1 cellular context compared by ENCODE assay signal in genomic region chr1:188906921-188907641, GRCh38.
TF ChIP-seq lines count a peak whose summit lies in the region.

No MANE protein-coding gene starts in this region.

TF ChIP-seq in HCT116, 20 proteins besides CTCF, POLR2A, EP300 and RAD21 (continued from another document):
- TF ChIP-seq REST (IDR thresholded peaks at IDR 0.05; ENCODE audit: low read depth): no peak
- TF ChIP-seq MAX (IDR thresholded peaks at IDR 0.05): no peak
- TF ChIP-seq EZH2phosphoT487 (IDR thresholded peaks at IDR 0.05; ENCODE audit: borderline replicate concordance): no peak
- TF ChIP-seq CBX3 (IDR thresholded peaks at IDR 0.05; ENCODE audit: low read depth): no peak
- TF ChIP-seq YY1 (IDR thresholded peaks at IDR 0.05; ENCODE audit: extremely low read depth, insufficient replicate concordance, low read depth, low read length): no peak
- TF ChIP-seq SIN3A (IDR thresholded peaks at IDR 0.05; ENCODE audit: low read depth): no peak
- no peak for TF ChIP-seq ZFX (IDR thresholded peaks at IDR 0.05)
- no peak for TF ChIP-seq CEBPB (IDR thresholded peaks at IDR 0.05; ENCODE audit: low read depth)
- TF ChIP-seq JUND (IDR thresholded peaks at IDR 0.05): no peak
- no peak for TF ChIP-seq ELF1 (IDR thresholded peaks at IDR 0.05; ENCODE audit: borderline replicate concordance, low read depth)
